Comparison of ENCODE assay signal across 18 cellular contexts in the genomic region with DNA sequence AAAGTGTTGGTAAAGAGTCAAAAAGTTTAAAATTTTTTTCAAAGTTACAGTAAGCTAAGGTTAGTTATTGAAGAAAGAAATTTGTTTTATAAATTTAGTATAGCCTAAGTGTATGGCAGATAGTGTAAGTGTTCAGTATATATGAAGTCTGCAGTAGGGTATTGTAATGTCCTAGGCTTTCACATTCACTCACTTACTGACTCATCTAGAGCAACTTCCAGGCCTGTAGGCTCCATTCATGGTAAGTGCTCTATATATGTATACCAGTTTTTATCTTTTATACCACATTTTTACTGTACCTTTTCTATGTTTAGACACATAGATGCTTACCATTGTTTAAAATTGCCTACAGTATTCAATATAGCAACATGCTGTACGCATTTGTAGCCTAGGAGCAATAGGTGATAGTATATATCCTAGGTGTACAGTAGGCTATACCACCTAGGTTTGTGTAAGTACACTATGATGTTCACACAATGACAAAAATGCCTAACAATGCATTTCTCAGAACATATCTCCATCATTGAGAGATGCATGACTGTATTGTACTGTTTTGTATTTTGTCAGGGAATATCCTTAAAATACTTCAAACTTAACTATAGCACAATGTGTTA. TPM values are rescaled to one million over a fixed set of nuclear protein-coding genes. Genes with fewer than 3 reads are reported as not detected.
DNase-seq lines count a peak whose midpoint lies in the region; ATAC-seq, FAIRE-seq and TF ChIP-seq lines count a peak whose summit lies in the region.
"Had no signal": no experiment of that assay in that cellular context is flagged by ENCODE, and none has a peak within 500 bp of the region (broad histone marks: within the 10 kb centered on the region; RNA-seq: fewer than 3 reads in every experiment).

No MANE protein-coding gene starts in this region.

- no peaks in the 10 kb centered on the region for H3K79me2 ChIP-seq in GM12878 (ENCODE audit: control insufficient read depth, insufficient read depth, low read length)

- no TSS peak for BruUV-seq in GM12878 (replicated peaks; lab: Mats Ljungman, UMichigan)

- 95% methylated on average over 1 of the region's 1 CpG for WGBS in GM12878 (ENCODE audit: insufficient coverage, insufficient replicate concordance, low lambda C conversion rate, missing lambda C conversion rate)

- no peak overlapping the region for H3K4me3 ChIP-seq in GM12878
- H3K4me3 ChIP-seq: prostate gland, testis had no signal

- no peaks in the 10 kb centered on the region for H3K27me3 ChIP-seq in GM12878 (replicated peaks in 1 of 2; ENCODE audit: control insufficient read depth in 2 of 2, insufficient read depth in 2 of 2, low read length in 1 of 2)
- H3K27me3 ChIP-seq: testis had no signal

- ATAC-seq in GM18517 (IDR thresholded peaks at IDR 0.05; ENCODE audit: unreplicated experiment) (peak; percentile 89), GM19452 (IDR thresholded peaks at IDR 0.05; ENCODE audit: unreplicated experiment) (peak; percentile 76), HG03039 (IDR thresholded peaks at IDR 0.05; ENCODE audit: unreplicated experiment) (peak; percentile 71), GM12878 (peak; percentile 78), HG03025 (IDR thresholded peaks at IDR 0.05; ENCODE audit: low FRiP score, unreplicated experiment) (no peak)

- RAD21 ChIA-PET in GM12878 (lab: Charles Lee; ENCODE audit: unreplicated experiment), result interaction anchor here (0.8 to 1.2 kb wide), 2 partner anchors 14 to 80 kb away, joined by 3 read pairs; no protein-coding TSS in a partner anchor

- H3K4me1 ChIP-seq in GM12878 (ENCODE audit: control insufficient read depth, insufficient read depth, low read length), result no peaks in the 10 kb centered on the region
- H3K4me1 ChIP-seq: prostate gland, testis had no signal

- in situ Hi-C loops in GM12878 (cut with MboI), result no loop called here

- DNase-seq in GM12878 (ENCODE audit: low read depth, low spot score) (no peak), NCI-H524 (lab: John Stamatoyannopoulos, UW) (no peak), H4 (ENCODE audit: low spot score) (no peak), progenitor cell of endocrine pancreas (ENCODE audit: low spot score, unreplicated experiment) (no peak)
- DNase-seq: activated CD4-positive, alpha-beta memory T cell treated with anti-CD3 and anti-CD28 coated beads for 36 hours; activated gamma-delta T cell; DMS 273 treated with DMSO at 0.1 percent for 48 hours; GOT3; OCI-M1; SK-N-SH; stimulated activated CD4-positive, alpha-beta T cell treated with anti-CD3 and anti-CD28 coated beads, Interleukin-15, amount 100 ng/mL, for 24 hours; testis had no signal

- H2AFZ ChIP-seq in GM12878 (ENCODE audit: control insufficient read depth, low read depth, low read length), result no peak overlapping the region

- H3K4me2 ChIP-seq in GM12878 (ENCODE audit: control insufficient read depth, insufficient read depth), result no peak overlapping the region
- H3K4me2 ChIP-seq: SK-N-SH had no signal

- POLR2A ChIA-PET in GM12878 (lab: Charles Lee), result interaction anchor here (0.6 kb wide), 1 partner anchor 44 kb away, joined by 4 read pairs; no protein-coding TSS in a partner anchor

- no peaks in the 10 kb centered on the region for H3K36me3 Mint-ChIP-seq in progenitor cell of endocrine pancreas (ENCODE audit: insufficient read depth)
- H3K36me3 Mint-ChIP-seq: activated CD4-positive, alpha-beta memory T cell treated with anti-CD3 and anti-CD28 coated beads for 36 hours; IgD-negative memory B cell had no signal

- intact Hi-C loops in GM12878 (cut with micrococcal nuclease; ENCODE audit: unreplicated experiment), result no loop called here

- peaks cover 10% of the 10 kb centered on the region for H3K4me1 Mint-ChIP-seq in progenitor cell of endocrine pancreas (ENCODE audit: low read depth)
- H3K4me1 Mint-ChIP-seq: IgD-negative memory B cell had no signal

- no peak overlapping the region for H3K4me3 Mint-ChIP-seq in progenitor cell of endocrine pancreas (ENCODE audit: low read depth)
- H3K4me3 Mint-ChIP-seq: activated CD4-positive, alpha-beta memory T cell treated with anti-CD3 and anti-CD28 coated beads for 36 hours; IgD-negative memory B cell had no signal

- H3K27ac ChIP-seq in GM12878 (ENCODE audit: control insufficient read depth, insufficient read depth), result no peak overlapping the region
- H3K27ac ChIP-seq: prostate gland, testis had no signal

- no peak for TF ChIP-seq RAD21 in GM12878 (IDR thresholded peaks at IDR 0.05; ENCODE audit: insufficient read depth, low read depth, low read length)

- SMC1A ChIA-PET in GM12878 (lab: Charles Lee; ENCODE audit: uncharacterized antibody, unreplicated experiment), result interaction anchor here (0.7 to 1.4 kb wide), 5 partner anchors 10 to 132 kb away, joined by 3 read pairs; no protein-coding TSS in a partner anchor

- H3K9me3 ChIP-seq in GM12878 (replicated peaks; ENCODE audit: control insufficient read depth, insufficient read depth, low read length), result no peaks in the 10 kb centered on the region
- H3K9me3 ChIP-seq: prostate gland, SK-N-SH, testis had no signal

- no peak overlapping the region for H3K27ac Mint-ChIP-seq in progenitor cell of endocrine pancreas
- H3K27ac Mint-ChIP-seq: activated CD4-positive, alpha-beta memory T cell treated with anti-CD3 and anti-CD28 coated beads for 36 hours; IgD-negative memory B cell had no signal

- H3K9me3 Mint-ChIP-seq in progenitor cell of endocrine pancreas (ENCODE audit: low read depth), result no peaks in the 10 kb centered on the region
- H3K9me3 Mint-ChIP-seq: activated CD4-positive, alpha-beta memory T cell treated with anti-CD3 and anti-CD28 coated beads for 36 hours; IgD-negative memory B cell had no signal

- CTCF ChIA-PET in GM12878 (lab: Yijun Ruan, JAX), result interaction anchor here (0.8 to 1.5 kb wide), 4 partner anchors 37 to 159 kb away, joined by 3 to 4 read pairs (median 4); no protein-coding TSS in a partner anchor

- no peak for TF ChIP-seq EP300 in GM12878 (IDR thresholded peaks at IDR 0.05; ENCODE audit: borderline replicate concordance in 1 of 2, control insufficient read depth in 1 of 2, low read depth in 2 of 2, low read length in 2 of 2)

- no peaks in the 10 kb centered on the region for H4K20me1 ChIP-seq in GM12878 (ENCODE audit: control insufficient read depth, insufficient read depth)

- H3K36me3 ChIP-seq in GM12878 (ENCODE audit: control insufficient read depth in 2 of 2, insufficient read depth in 2 of 2, low read length in 1 of 2), result no peaks in the 10 kb centered on the region; a peak in 1 of 4 replicates
- H3K36me3 ChIP-seq: prostate gland had no signal

- TF ChIP-seq POLR2A in GM12878 (IDR thresholded peaks at IDR 0.05; ENCODE audit: low read depth, low read length), result no peak

- no peak for TF ChIP-seq CTCF in GM12878 (IDR thresholded peaks at IDR 0.05 in 2 of 3, conservative IDR thresholded peaks at IDR 0.05 in 1 of 3; ENCODE audit: control insufficient read depth in 2 of 3, extremely low read depth in 1 of 3, insufficient read depth in 1 of 3, low read depth in 3 of 3, low read length in 3 of 3)
- TF ChIP-seq CTCF in progenitor cell of endocrine pancreas (IDR thresholded peaks at IDR 0.05; ENCODE audit: unreplicated experiment), result no peak

- no peaks in the 10 kb centered on the region for H3K27me3 Mint-ChIP-seq in progenitor cell of endocrine pancreas
- H3K27me3 Mint-ChIP-seq: activated CD4-positive, alpha-beta memory T cell treated with anti-CD3 and anti-CD28 coated beads for 36 hours; IgD-negative memory B cell had no signal

- peak; percentile 59 for FAIRE-seq in GM12878 (lab: Jason Lieb, UNC)

- H3K9ac ChIP-seq in GM12878 (ENCODE audit: control insufficient read depth, insufficient read depth, low read length), result no peak overlapping the region
- H3K9ac ChIP-seq: SK-N-SH had no signal

TF ChIP-seq in GM12878, 131 proteins besides CTCF, POLR2A, EP300 and RAD21 (continues in another document):
- TF ChIP-seq JUNB (IDR thresholded peaks at IDR 0.05) (peak; percentile 60; the same call in 1 of the 2 replicates), IKZF1 (conservative IDR thresholded peaks at IDR 0.05) (no peak)

RNA-seq across cellular contexts. Expression of gene CYSTM1, which starts 38.5 kb away (rescaled TPM):
- total RNA-seq in GM12878 (2013; cell fraction: nucleolus; rRNA removed), result 34.5 and 44.8 TPM in 2 replicates
- 97.8 and 105 TPM in 2 replicates for total RNA-seq in GM12878 (2014; rRNA removed)
- total RNA-seq in GM12878 (2014; rRNA removed; fragmentation: Illumina TruSeq; extraction: Trizol), result 81.4 and 90.2 TPM in 2 replicates
- 52.7 and 59.8 TPM in 2 replicates for total RNA-seq in GM12878 (2021)
- polyA plus RNA-seq in GM12878 (2011; ENCODE audit: low read depth), result 17.8 TPM
- 91.3 and 120 TPM in 2 replicates for polyA plus RNA-seq in GM12878 (2011; rRNA removed)
- polyA plus RNA-seq in GM12878 (2011; cell fraction: cytosol; rRNA removed), result 134 and 170 TPM in 2 replicates
- polyA plus RNA-seq in GM12878 (2011; cell fraction: nucleus; rRNA removed), result 71.6 and 92.3 TPM in 2 replicates
- polyA plus RNA-seq in GM12878 (2012), result 43.8 and 51.9 TPM in 2 replicates
- 71.3 and 92.5 TPM in 2 replicates for polyA plus RNA-seq in GM12878 (2014; fragmentation: Illumina TruSeq; extraction: Trizol)
- 100 to 1,000 TPM; 204 to 261 TPM for polyA plus RNA-seq in GM12878 (2014; fragmentation: Nextera tagmentation; extraction: Ambion mirVana)
- polyA plus RNA-seq in GM12878 (2014; rRNA removed), result 103 and 112 TPM in 2 replicates
- polyA plus RNA-seq in GM12878 (2016; fragmentation: Nextera tagmentation; extraction: Ambion mirVana), result 10 to 100 TPM; 67.5 to 85.4 TPM
- polyA minus RNA-seq in GM12878 (2011; rRNA and poly(A)+ RNA removed), result 41.5 and 88.5 TPM in 2 replicates
- 33.9 and 36.2 TPM in 2 replicates for polyA minus RNA-seq in GM12878 (2011; cell fraction: cytosol; rRNA and poly(A)+ RNA removed)
- 27.4 and 35.2 TPM in 2 replicates for polyA minus RNA-seq in GM12878 (2011; cell fraction: nucleus; rRNA and poly(A)+ RNA removed)
- total RNA-seq in H4 (2014; rRNA removed; shearing (Covaris generic)), result 15.4 and 23.0 TPM in 2 replicates
- 28.1 and 30.9 TPM in 2 replicates for total RNA-seq in progenitor cell of endocrine pancreas
